In genomic region chr6:10406556-10406955, GRCh38 we compare ENCODE assay signal across 2 cellular contexts.
TF ChIP-seq lines count a peak whose summit lies in the region.

No MANE protein-coding gene starts in this region.

TF ChIP-seq in A549, 52 proteins besides CTCF, POLR2A, EP300 and RAD21 (continued from another document):
- TF ChIP-seq FOSL2 (IDR thresholded peaks at IDR 0.05) (no peak), FOSL2 (CRISPR knock-in tag; IDR thresholded peaks at IDR 0.05) (no peak), TFCP2L1 (CRISPR knock-in tag; IDR thresholded peaks at IDR 0.05) (no peak), MYC (IDR thresholded peaks at IDR 0.05; ENCODE audit: borderline replicate concordance, low read length) (no peak), KDM1A (IDR thresholded peaks at IDR 0.05; ENCODE audit: low read depth) (no peak), KDM5A (IDR thresholded peaks at IDR 0.05) (no peak), HDAC2 (IDR thresholded peaks at IDR 0.05) (no peak), RFX5 (IDR thresholded peaks at IDR 0.05) (no peak), CBX8 (IDR thresholded peaks at IDR 0.05) (no peak)

TF ChIP-seq in HCT116, 20 proteins besides CTCF, POLR2A, EP300 and RAD21 (continued from another document):
- no peak for TF ChIP-seq POLR2AphosphoS5 (IDR thresholded peaks at IDR 0.05; ENCODE audit: low read depth, low read length)
- no peak for TF ChIP-seq CBX3 (IDR thresholded peaks at IDR 0.05; ENCODE audit: low read depth)
- no peak for TF ChIP-seq SIN3A (IDR thresholded peaks at IDR 0.05; ENCODE audit: low read depth)
- no peak for TF ChIP-seq CEBPB (IDR thresholded peaks at IDR 0.05; ENCODE audit: low read depth)
- no peak for TF ChIP-seq ZNF274 (IDR thresholded peaks at IDR 0.05; ENCODE audit: low read depth, low read length)
- no peak for TF ChIP-seq TCF7L2 (IDR thresholded peaks at IDR 0.05; ENCODE audit: borderline replicate concordance, extremely low read depth, insufficient read depth, insufficient read length)
- no peak for TF ChIP-seq YY1 (IDR thresholded peaks at IDR 0.05; ENCODE audit: extremely low read depth, insufficient replicate concordance, low read depth, low read length)
- no peak for TF ChIP-seq SP1 (IDR thresholded peaks at IDR 0.05; ENCODE audit: low read depth)
- no peak for TF ChIP-seq EZH2phosphoT487 (IDR thresholded peaks at IDR 0.05; ENCODE audit: borderline replicate concordance)
- TF ChIP-seq ELF1 (IDR thresholded peaks at IDR 0.05; ENCODE audit: borderline replicate concordance, low read depth), result no peak
- no peak for TF ChIP-seq JUND (IDR thresholded peaks at IDR 0.05)
- TF ChIP-seq FOSL1 (IDR thresholded peaks at IDR 0.05; ENCODE audit: low read depth), result no peak
- no peak for TF ChIP-seq REST (IDR thresholded peaks at IDR 0.05; ENCODE audit: low read depth)
